8 cellular contexts compared by ENCODE assay signal in genomic region chr2:64750001-64750816, GRCh38.
DNase-seq lines count a peak whose midpoint lies in the region; ATAC-seq and TF ChIP-seq lines count a peak whose summit lies in the region.

No MANE protein-coding gene starts in this region.

- H3K27me3 ChIP-seq in SJSA1 (replicated peaks): no peaks in the 10 kb centered on the region
- H3K27me3 ChIP-seq in adipocyte (replicated peaks; ENCODE audit: control insufficient read depth, insufficient read depth, low read length): no peaks in the 10 kb centered on the region
- H3K27me3 ChIP-seq in cardiac muscle cell: no peaks in the 10 kb centered on the region
- no peaks in the 10 kb centered on the region for H3K27me3 ChIP-seq in vagina

- ATAC-seq in HG03097 (IDR thresholded peaks at IDR 0.05; ENCODE audit: low FRiP score, unreplicated experiment): no peak

- no peaks in the 10 kb centered on the region for H3K9me3 Mint-ChIP-seq in osteocyte (ENCODE audit: unreplicated experiment)

- TF ChIP-seq POLR2A in vagina (IDR thresholded peaks at IDR 0.05): no peak

- peak overlapping the region; percentile 97 for H3K9ac ChIP-seq in adipocyte (ENCODE audit: low read length)

- H3K4me3 Mint-ChIP-seq in osteocyte (ENCODE audit: unreplicated experiment): peak overlapping the region; percentile 98

- no peaks in the 10 kb centered on the region for H3K36me3 ChIP-seq in SJSA1
- H3K36me3 ChIP-seq in adipocyte (ENCODE audit: control insufficient read depth, insufficient read depth, low read length, severe bottlenecking): no peaks in the 10 kb centered on the region
- no peaks in the 10 kb centered on the region for H3K36me3 ChIP-seq in cardiac muscle cell
- H3K36me3 ChIP-seq in vagina: no peaks in the 10 kb centered on the region

- peaks cover 25% of the 10 kb centered on the region for H3K4me1 Mint-ChIP-seq in osteocyte (ENCODE audit: unreplicated experiment)

- H3K4me1 ChIP-seq in SJSA1 (replicated peaks) (peaks cover 10% of the 10 kb centered on the region), adipocyte (ENCODE audit: control insufficient read depth, insufficient read depth, low read length) (peaks cover 47% of the 10 kb centered on the region), cardiac muscle cell (ENCODE audit: low read depth) (peaks cover 33% of the 10 kb centered on the region), vagina (peaks cover 34% of the 10 kb centered on the region)

- DNase-seq in NCI-H2107 treated with DMSO at 0.1 percent for 48 hours (lab: John Stamatoyannopoulos, UW; ENCODE audit: unreplicated experiment) (peak; percentile 83), NCI-H2107 (lab: John Stamatoyannopoulos, UW) (no peak), SJSA1 (ENCODE audit: low read depth in 1 of 2, low spot score in 2 of 2) (peak in 1 of 2 experiments; percentile 59), adipocyte (ENCODE audit: low read depth) (peak; percentile 73), cardiac muscle cell (ENCODE audit: low read depth in 1 of 2, low spot score in 1 of 2) (peak; percentile 52 to 66), osteocyte (ENCODE audit: extremely low spot score, unreplicated experiment) (no peak), vagina (ENCODE audit: extremely low spot score in 2 of 2) (peak in 1 of 2 donors; percentile 92)

- H3K27ac ChIP-seq in SJSA1: peak overlapping the region; percentile 13
- H3K27ac ChIP-seq in cardiac muscle cell: peak overlapping the region; percentile 83
- H3K27ac ChIP-seq in vagina: peak overlapping the region; percentile 96

- intact Hi-C loops in vagina (cut with DNase I): loop anchor here (2.0 to 5.0 kb wide), 3 partner anchors 19 to 112 kb away; partner anchors contain the start of gene SERTAD2

- H3K4me3 ChIP-seq in SJSA1: peak overlapping the region; percentile 46
- peak overlapping the region; percentile 92 for H3K4me3 ChIP-seq in adipocyte (ENCODE audit: low read length)
- peak overlapping the region; percentile 59 for H3K4me3 ChIP-seq in cardiac muscle cell
- H3K4me3 ChIP-seq in vagina: peak overlapping the region; percentile 66 to 79

- TF ChIP-seq CTCF in cardiac muscle cell (IDR thresholded peaks at IDR 0.05; ENCODE audit: low read depth, low read length): no peak
- no peak for TF ChIP-seq CTCF in osteocyte (IDR thresholded peaks at IDR 0.05)
- peak in 1 of 3 experiments; percentile 25 for TF ChIP-seq CTCF in vagina (IDR thresholded peaks at IDR 0.05)

- no peaks in the 10 kb centered on the region for H3K36me3 Mint-ChIP-seq in osteocyte (ENCODE audit: unreplicated experiment)

- H3K9me3 ChIP-seq in SJSA1 (replicated peaks) (no peaks in the 10 kb centered on the region), adipocyte (ENCODE audit: control insufficient read depth, low read length) (no peaks in the 10 kb centered on the region), cardiac muscle cell (ENCODE audit: low read depth) (no peaks in the 10 kb centered on the region), vagina (no peaks in the 10 kb centered on the region)

- peak overlapping the region; percentile 99 for H3K27ac Mint-ChIP-seq in osteocyte (ENCODE audit: unreplicated experiment)

- H3K27me3 Mint-ChIP-seq in osteocyte (ENCODE audit: unreplicated experiment): no peaks in the 10 kb centered on the region

Comparison
In these comparisons a context has a peak if more than half of its experiments do, and no peak if none do; other contexts are left out.
1. DNase-seq: peak in NCI-H2107 treated with DMSO at 0.1 percent for 48 hours (single experiment), adipocyte (single experiment) and cardiac muscle cell (2 of 2); none in NCI-H2107 (single experiment) and osteocyte (single experiment).
2. H3K27ac ChIP-seq: peak in every context shown above with its lines; median percentile 96 in vagina; 83 in cardiac muscle cell; 13 in SJSA1.
3. Peak in every context shown above with its lines, with median percentiles within 50 percentile points of each other: H3K4me3 ChIP-seq.